In genomic region chr3:186124618-186125017, GRCh38 we compare ENCODE assay signal across 16 cellular contexts. TPM values are rescaled to one million over a fixed set of nuclear protein-coding genes. Genes with fewer than 3 reads are reported as not detected.
DNase-seq lines count a peak whose midpoint lies in the region; ATAC-seq and TF ChIP-seq lines count a peak whose summit lies in the region.
"Had no signal": no experiment of that assay in that cellular context is flagged by ENCODE, and none has a peak within 500 bp of the region (broad histone marks: within the 10 kb centered on the region; RNA-seq: fewer than 3 reads in every experiment).

No MANE protein-coding gene starts in this region.

- H3K36me3 ChIP-seq in stomach (no peaks in the 10 kb centered on the region), sigmoid colon (no peaks in the 10 kb centered on the region)

- 27 to 65% (median 38%) methylated on average over 5 of the region's 5 CpGs for WGBS in stomach, 5 donors
- WGBS in sigmoid colon, 2 donors = 77 to 87% methylated on average over 5 of the region's 5 CpGs

- TF ChIP-seq EP300 in stomach (IDR thresholded peaks at IDR 0.05) (no peak), sigmoid colon (IDR thresholded peaks at IDR 0.05) (no peak)

- DNase-seq in NCI-H2029 treated with DMSO at 0.1 percent for 48 hours (lab: John Stamatoyannopoulos, UW) (peak; percentile 30), kidney glomerular epithelial cell (lab: John Stamatoyannopoulos, UW) (peak; percentile 59), stomach (peak; percentile 70), sigmoid colon (no peak), AG20443 (ENCODE audit: low spot score) (no peak)
- DNase-seq: activated CD4-positive, alpha-beta T cell treated with anti-CD3 and anti-CD28 coated beads for 36 hours; activated CD8-positive, alpha-beta memory T cell treated with anti-CD3 and anti-CD28 coated beads, Interleukin-2, amount 10 ng/mL, durations not matched to agents 7 days and 5 days; CD8-positive, alpha-beta T cell; naive thymus-derived CD4-positive, alpha-beta T cell; NCI-H2171; NCI-H526 treated with DMSO at 0.1 percent for 48 hours; stimulated activated CD4-positive, alpha-beta T cell treated with anti-CD3 and anti-CD28 coated beads, Interleukin-2, amount 100 ng/mL, for 24 hours; stimulated activated naive CD4-positive, alpha-beta T cell had no signal

- no peak for ATAC-seq in HG03045 (IDR thresholded peaks at IDR 0.05; ENCODE audit: unreplicated experiment)
- ATAC-seq: activated CD4-positive, alpha-beta T cell treated with anti-CD3 and anti-CD28 coated beads for 36 hours; activated CD8-positive, alpha-beta memory T cell treated with anti-CD3 and anti-CD28 coated beads, Interleukin-2, amount 10 ng/mL, durations not matched to agents 7 days and 5 days; CD8-positive, alpha-beta T cell; Right ventricle myocardium inferior had no signal

- H3K4me1 ChIP-seq in stomach (peaks cover 5 to 25% (median 15%) of the 10 kb centered on the region in 4 donors), sigmoid colon (no peaks in the 10 kb centered on the region)

- H3K9me3 ChIP-seq in stomach (no peaks in the 10 kb centered on the region), sigmoid colon (no peaks in the 10 kb centered on the region)

- H3K27me3 ChIP-seq in stomach = peaks cover 0 to 7% (median 0%) of the 10 kb centered on the region in 3 donors
- no peaks in the 10 kb centered on the region for H3K27me3 ChIP-seq in sigmoid colon

- intact Hi-C loops in stomach (cut with DNase I; ENCODE audit: low total_unique reads) (no loop called here), sigmoid colon (cut with DNase I) (no loop called here)

- TF ChIP-seq POLR2A in stomach (IDR thresholded peaks at IDR 0.05) = no peak
- TF ChIP-seq POLR2A in sigmoid colon (IDR thresholded peaks at IDR 0.05) = no peak

- H3K4me3 ChIP-seq in stomach = no peak overlapping the region
- no peak overlapping the region for H3K4me3 ChIP-seq in sigmoid colon

- no peak for TF ChIP-seq CTCF in VCaP (conservative IDR thresholded peaks at IDR 0.05)
- no peak for TF ChIP-seq CTCF in stomach (IDR thresholded peaks at IDR 0.05)
- no peak for TF ChIP-seq CTCF in sigmoid colon (IDR thresholded peaks at IDR 0.05)

- H3K27ac ChIP-seq in VCaP (peak overlapping the region; percentile 86), stomach (peak overlapping the region; percentile 3 to 71 (median 22)), sigmoid colon (no peak overlapping the region)

RNA-seq across cellular contexts. Expression of gene ETV5, which starts 15.7 kb away (rescaled TPM):
- 100 to 1,000 TPM in 1 of 5 donors, 10 to 100 TPM in 3, 1 to 10 TPM in 1; 2.9 to 343 (median 28.6) TPM for total RNA-seq in stomach
- polyA plus RNA-seq in stomach = 1 to 10 TPM; 3.2 to 7.3 (median 5.7) TPM
- 1 to 10 TPM; 5.8 to 7.8 (median 6.9) TPM for total RNA-seq in sigmoid colon
- 1 to 10 TPM; 2.3 to 8.4 (median 6.0) TPM for polyA plus RNA-seq in sigmoid colon
- polyA plus RNA-seq: naive thymus-derived CD4-positive, alpha-beta T cell had no signal

Comparison
In these comparisons a context has a peak if more than half of its experiments do, and no peak if none do; other contexts are left out.
1. DNase-seq: peak in NCI-H2029 treated with DMSO at 0.1 percent for 48 hours (single experiment), kidney glomerular epithelial cell (single experiment) and stomach (single experiment); none in sigmoid colon (single experiment) and AG20443 (single experiment).
2. H3K27ac ChIP-seq: peak in VCaP (single experiment) and stomach (5 of 5); none in sigmoid colon (0 of 4).